Comparison of ENCODE assay signal across 8 cellular contexts in the genomic region with DNA sequence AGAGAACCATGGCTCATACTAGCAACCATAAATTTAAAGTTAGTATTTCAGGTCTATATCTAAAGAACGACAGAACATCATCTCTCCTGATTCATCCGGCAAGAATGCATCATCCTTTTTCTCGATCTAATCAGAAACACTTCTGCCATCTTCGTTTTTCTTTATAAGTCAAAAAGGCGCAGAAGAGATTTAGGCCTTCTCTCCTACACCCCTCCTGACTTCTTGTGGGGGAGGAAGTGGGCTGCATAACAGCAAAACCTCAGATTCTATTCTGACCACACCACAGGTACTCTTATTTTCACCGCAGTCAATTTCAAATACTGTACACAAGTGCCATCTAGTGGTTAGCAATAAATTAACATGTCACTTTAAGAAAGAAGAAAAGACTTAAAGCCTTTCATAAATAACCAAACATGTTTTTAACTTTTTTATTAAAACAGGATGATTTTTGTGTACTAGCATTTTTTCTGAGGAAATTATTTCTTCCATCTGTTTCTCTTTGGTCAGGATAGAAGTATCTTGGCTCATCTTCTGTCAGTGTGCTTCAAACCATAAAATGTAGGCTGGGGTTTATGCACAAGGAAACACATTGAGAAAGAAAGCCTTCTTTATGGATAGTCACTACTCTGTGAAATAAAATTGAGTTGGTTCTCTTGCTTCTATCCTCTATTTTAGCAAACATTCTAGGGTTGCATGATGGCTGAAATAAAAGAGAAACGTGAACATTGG. TPM values are rescaled to one million over a fixed set of nuclear protein-coding genes. Genes with fewer than 3 reads are reported as not detected.
A peak's percentile ranks its signal among the peaks of the same experiment; 100 is the strongest.
DNase-seq lines count a peak whose midpoint lies in the region; ATAC-seq and FAIRE-seq lines count a peak whose summit lies in the region.

No MANE protein-coding gene starts in this region.

- peak overlapping the region; percentile 49 to 71 for H3K4me3 Mint-ChIP-seq in activated T-cell treated with anti-CD3 and anti-CD28 coated beads, Interleukin-2, amount 50 U/mL, for 72 hours

- DNase-seq in DMS79 (lab: John Stamatoyannopoulos, UW) (peak; percentile 13), GM19239 (ENCODE audit: insufficient read length, low spot score) (peak; percentile 44), NCI-H446 (lab: John Stamatoyannopoulos, UW) (peak; percentile 9 to 57), frontal cortex (ENCODE audit: low spot score in 2 of 2) (peak in 1 of 2 donors; percentile 31), sciatic nerve (ENCODE audit: low spot score) (no peak), left colon (no peak)
- DNase-seq in activated T-cell treated with anti-CD3 and anti-CD28 coated beads, Interleukin-2, amount 50 U/mL, for 72 hours, result peak; percentile 36 to 50

- H3K9me3 Mint-ChIP-seq in activated T-cell treated with anti-CD3 and anti-CD28 coated beads, Interleukin-2, amount 50 U/mL, for 72 hours, result no peaks in the 10 kb centered on the region

- no peaks in the 10 kb centered on the region for H3K36me3 Mint-ChIP-seq in activated T-cell treated with anti-CD3 and anti-CD28 coated beads, Interleukin-2, amount 50 U/mL, for 72 hours (ENCODE audit: insufficient read depth in 2 of 2)

- H3K27ac Mint-ChIP-seq in activated T-cell treated with anti-CD3 and anti-CD28 coated beads, Interleukin-2, amount 50 U/mL, for 72 hours, result peak overlapping the region; percentile 85

- peaks cover 18% of the 10 kb centered on the region for H3K4me1 Mint-ChIP-seq in activated T-cell treated with anti-CD3 and anti-CD28 coated beads, Interleukin-2, amount 50 U/mL, for 72 hours (ENCODE audit: low read depth)

- ATAC-seq in HG03135 (IDR thresholded peaks at IDR 0.05; ENCODE audit: unreplicated experiment) (peak; percentile 99), sciatic nerve (peak; percentile 55), left colon (no peak)
- peak; percentile 94 to 97 for ATAC-seq in activated T-cell treated with anti-CD3 and anti-CD28 coated beads, Interleukin-2, amount 50 U/mL, for 72 hours (replicated peaks in 1 of 2)

- peaks cover 11% of the 10 kb centered on the region for H3K27me3 Mint-ChIP-seq in activated T-cell treated with anti-CD3 and anti-CD28 coated beads, Interleukin-2, amount 50 U/mL, for 72 hours (ENCODE audit: low read depth)

- FAIRE-seq in GM19239 (lab: Jason Lieb, UNC) (peak; percentile 87), frontal cortex (lab: Jason Lieb, UNC) (peak; percentile 88)

- intact Hi-C loops in sciatic nerve (cut with DNase I), result no loop called here
- intact Hi-C loops in left colon (cut with DNase I, micrococcal nuclease), result no loop called here

RNA-seq across cellular contexts. Expression of a gene that starts 48.3 kb away (rescaled TPM):
- 10 to 100 TPM; 52.0 to 55.9 TPM for total RNA-seq in activated T-cell treated with anti-CD3 and anti-CD28 coated beads, Interleukin-2, amount 50 U/mL, for 72 hours
- total RNA-seq in frontal cortex, result 74.6 TPM
- total RNA-seq in sciatic nerve, result 74.8 TPM
- total RNA-seq in left colon, result 10 to 100 TPM; 44.1 to 47.8 TPM

Comparison
In these comparisons a context has a peak if more than half of its experiments do, and no peak if none do; other contexts are left out.
1. DNase-seq: peak in DMS79 (single experiment), GM19239 (single experiment), NCI-H446 (2 of 2) and activated T-cell treated with anti-CD3 and anti-CD28 coated beads, Interleukin-2, amount 50 U/mL, for 72 hours (2 of 2); none in sciatic nerve (single experiment) and left colon (0 of 2).